Comparison of ENCODE assay signal across 13 cellular contexts in the genomic region with DNA sequence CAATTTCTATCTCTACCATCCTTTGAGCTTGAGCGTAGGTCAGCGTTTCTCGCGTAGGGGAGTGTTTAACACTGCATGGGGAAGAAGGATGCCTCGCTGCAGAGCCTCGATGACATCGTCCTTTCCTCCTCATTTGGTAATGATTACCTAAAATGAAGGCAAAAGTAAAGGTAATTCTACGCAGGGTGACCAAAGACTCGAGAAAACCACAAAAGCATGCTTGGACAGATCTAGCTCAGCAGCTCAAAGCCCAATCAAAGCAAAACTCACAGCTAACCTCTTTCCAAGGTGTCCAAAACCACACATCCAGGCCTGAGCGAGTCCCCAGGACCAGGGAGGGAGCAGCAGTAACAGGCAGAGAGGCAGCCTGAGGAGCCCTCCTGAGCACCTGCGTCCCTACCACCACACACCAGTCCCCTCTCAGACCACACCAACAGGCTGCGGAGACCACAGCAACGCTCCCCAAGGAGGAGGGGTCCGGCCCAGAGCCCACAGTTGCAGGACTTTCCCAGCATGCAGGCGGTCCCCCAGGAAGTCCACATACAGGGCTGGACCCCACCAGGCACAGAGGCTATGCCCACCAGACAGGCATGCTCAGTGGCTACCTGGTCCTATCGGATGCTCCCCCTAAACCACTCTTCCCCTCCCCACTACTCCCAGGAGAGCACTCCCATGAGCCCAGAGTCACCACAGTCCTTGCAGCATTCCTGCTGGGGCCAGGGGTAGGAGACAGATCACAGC. TPM values are rescaled to one million over a fixed set of nuclear protein-coding genes. Genes with fewer than 3 reads are reported as not detected.
DNase-seq lines count a peak whose midpoint lies in the region; ATAC-seq and TF ChIP-seq lines count a peak whose summit lies in the region.
"Had no signal": no experiment of that assay in that cellular context is flagged by ENCODE, and none has a peak within 500 bp of the region (broad histone marks: within the 10 kb centered on the region; RNA-seq: fewer than 3 reads in every experiment).

No MANE protein-coding gene starts in this region.

- peaks cover 72% of the 10 kb centered on the region for H3K36me3 ChIP-seq in DOHH2 (ENCODE audit: control insufficient read depth, low read length)
- H3K36me3 ChIP-seq: ovary had no signal

- no peak for TF ChIP-seq CTCF in AG04449 (IDR thresholded peaks at IDR 0.05; ENCODE audit: insufficient read depth, low read length, missing control alignments)
- no peak for TF ChIP-seq CTCF in DOHH2 (IDR thresholded peaks at IDR 0.05; ENCODE audit: low read depth, low read length, poor library complexity, severe bottlenecking)

- ATAC-seq in activated naive CD4-positive, alpha-beta T cell treated with anti-CD3 and anti-CD28 coated beads, Interleukin-2, amount 50 U/mL, for 72 hours, result no peak
- ATAC-seq in naive B cell (ENCODE audit: low read depth in 2 of 2) (no peak), GM18511 (IDR thresholded peaks at IDR 0.05; ENCODE audit: unreplicated experiment) (no peak), right cardiac atrium (no peak), HG03342 (IDR thresholded peaks at IDR 0.05; ENCODE audit: unreplicated experiment) (no peak)

- peak overlapping the region; percentile 94; the same call in 1 of the 2 replicates for H3K4me2 ChIP-seq in DOHH2 (ENCODE audit: low read length)

- DNase-seq in AG04449 (ENCODE audit: low read depth, low spot score) (no peak), naive B cell (no peak), HPDE6-E6E7 (ENCODE audit: extremely low spot score) (no peak), right cardiac atrium (no peak)
- DNase-seq in activated naive CD4-positive, alpha-beta T cell treated with anti-CD3 and anti-CD28 coated beads, Interleukin-2, amount 50 U/mL, for 72 hours (ENCODE audit: low spot score in 2 of 2), result no peak
- DNase-seq: cerebellar nuclear complex, NCI-H69, ovary, transverse colon had no signal

- CTCF ChIA-PET in AG04449 (lab: Yijun Ruan, JAX), result no interaction called here

- H3K9me2 ChIP-seq in DOHH2 (replicated peaks; ENCODE audit: control insufficient read depth, low read length), result no peaks in the 10 kb centered on the region

- no peaks in the 10 kb centered on the region for H3K27me3 Mint-ChIP-seq in naive B cell

- peaks cover 85% of the 10 kb centered on the region for H3K79me2 ChIP-seq in DOHH2 (ENCODE audit: control insufficient read depth, low read length)

- no peaks in the 10 kb centered on the region for H3K9me3 Mint-ChIP-seq in activated naive CD4-positive, alpha-beta T cell treated with anti-CD3 and anti-CD28 coated beads, Interleukin-2, amount 50 U/mL, for 72 hours
- H3K9me3 Mint-ChIP-seq in naive B cell, result no peaks in the 10 kb centered on the region

- H3F3A ChIP-seq in DOHH2 (ENCODE audit: control insufficient read depth, insufficient read depth), result peaks cover 1% of the 10 kb centered on the region; the same call in 1 of the 2 replicates

- H3K27ac ChIP-seq in DOHH2 (ENCODE audit: low read depth, low read length) (no peak overlapping the region), right cardiac atrium (ENCODE audit: low read length) (no peak overlapping the region)
- H3K27ac ChIP-seq: ovary, SK-N-MC had no signal

- H3K27me3 ChIP-seq in DOHH2 (ENCODE audit: control insufficient read depth, low read length) (no peaks in the 10 kb centered on the region), right cardiac atrium (ENCODE audit: control insufficient read depth, insufficient read depth) (no peaks in the 10 kb centered on the region)
- H3K27me3 ChIP-seq: ovary, transverse colon had no signal

- POLR2A ChIA-PET in AG04449 (lab: Yijun Ruan, JAX), result no interaction called here

- H3K9me3 ChIP-seq in DOHH2 (ENCODE audit: control insufficient read depth, insufficient read depth, low read length), result no peaks in the 10 kb centered on the region
- no peaks in the 10 kb centered on the region for H3K9me3 ChIP-seq in right cardiac atrium (ENCODE audit: control insufficient read depth, low read length)
- H3K9me3 ChIP-seq: ovary, transverse colon had no signal

- H4K20me1 ChIP-seq in DOHH2 (ENCODE audit: control insufficient read depth, insufficient read depth, low read depth, low read length), result peaks cover 35% of the 10 kb centered on the region

- H3K4me3 ChIP-seq in AG04449 (ENCODE audit: low read depth, low read length), result 0 out of 2 replicates have a peak overlapping the region, but pooled peaks have one; percentile 8
- no peak overlapping the region; the same call in 1 of the 2 replicates for H3K4me3 ChIP-seq in DOHH2 (ENCODE audit: low read length)
- no peak overlapping the region for H3K4me3 ChIP-seq in right cardiac atrium (ENCODE audit: low read length)
- H3K4me3 ChIP-seq: ovary had no signal

- H3K36me3 Mint-ChIP-seq in activated naive CD4-positive, alpha-beta T cell treated with anti-CD3 and anti-CD28 coated beads, Interleukin-2, amount 50 U/mL, for 72 hours, result peaks cover 32 to 46% of the 10 kb centered on the region in 2 donors
- peaks cover 9 to 13% of the 10 kb centered on the region in 2 donors for H3K36me3 Mint-ChIP-seq in naive B cell

- 86% methylated on average over 16 of the region's 16 CpGs for WGBS in right cardiac atrium

- intact Hi-C loops in right cardiac atrium (cut with DNase I), result no loop called here

- H3K27ac Mint-ChIP-seq in activated naive CD4-positive, alpha-beta T cell treated with anti-CD3 and anti-CD28 coated beads, Interleukin-2, amount 50 U/mL, for 72 hours, result peak overlapping the region; percentile 50 to 94
- peak overlapping the region in 2 of 6 donors; percentile 37 to 58 for H3K27ac Mint-ChIP-seq in naive B cell

- peaks cover 35 to 61% (median 46%) of the 10 kb centered on the region in 3 donors for H3K4me1 Mint-ChIP-seq in naive B cell

- H3K4me1 ChIP-seq in DOHH2 (ENCODE audit: control insufficient read depth, low read length) (peaks cover 29% of the 10 kb centered on the region), right cardiac atrium (ENCODE audit: control insufficient read depth, insufficient read depth, low read length) (peaks cover 10% of the 10 kb centered on the region)

- peak overlapping the region in 7 of 8 donors; percentile 6 to 88 (median 64) for H3K4me3 Mint-ChIP-seq in naive B cell

RNA-seq across cellular contexts. Expression of a gene that starts 3.3 kb away (rescaled TPM):
- 10 to 100 TPM; 27.7 to 39.0 TPM for total RNA-seq in activated naive CD4-positive, alpha-beta T cell treated with anti-CD3 and anti-CD28 coated beads, Interleukin-2, amount 50 U/mL, for 72 hours
- polyA plus RNA-seq in naive B cell (ENCODE audit: low read depth in 6 of 6), result 1 to 10 TPM in 5 of 6 donors, under 1 TPM in 1; 0.23 to 3.0 (median 1.8) TPM
- total RNA-seq in right cardiac atrium, result 10 to 100 TPM; 17.7 to 19.4 (median 18.3) TPM
- polyA plus RNA-seq in right cardiac atrium, result 16.3 TPM

RNA-seq across cellular contexts. Expression of a gene that starts 29.3 kb away (rescaled TPM):
- 10 to 100 TPM; 18.4 to 20.7 TPM for total RNA-seq in activated naive CD4-positive, alpha-beta T cell treated with anti-CD3 and anti-CD28 coated beads, Interleukin-2, amount 50 U/mL, for 72 hours
- 10 to 100 TPM in 1 of 6 donors, 1 to 10 TPM in 5; 3.8 to 10.3 (median 6.1) TPM for polyA plus RNA-seq in naive B cell (ENCODE audit: low read depth in 6 of 6)
- 1 to 10 TPM; 3.4 to 5.3 (median 4.1) TPM for total RNA-seq in right cardiac atrium
- 2.3 TPM for polyA plus RNA-seq in right cardiac atrium
